In the genomic region with DNA sequence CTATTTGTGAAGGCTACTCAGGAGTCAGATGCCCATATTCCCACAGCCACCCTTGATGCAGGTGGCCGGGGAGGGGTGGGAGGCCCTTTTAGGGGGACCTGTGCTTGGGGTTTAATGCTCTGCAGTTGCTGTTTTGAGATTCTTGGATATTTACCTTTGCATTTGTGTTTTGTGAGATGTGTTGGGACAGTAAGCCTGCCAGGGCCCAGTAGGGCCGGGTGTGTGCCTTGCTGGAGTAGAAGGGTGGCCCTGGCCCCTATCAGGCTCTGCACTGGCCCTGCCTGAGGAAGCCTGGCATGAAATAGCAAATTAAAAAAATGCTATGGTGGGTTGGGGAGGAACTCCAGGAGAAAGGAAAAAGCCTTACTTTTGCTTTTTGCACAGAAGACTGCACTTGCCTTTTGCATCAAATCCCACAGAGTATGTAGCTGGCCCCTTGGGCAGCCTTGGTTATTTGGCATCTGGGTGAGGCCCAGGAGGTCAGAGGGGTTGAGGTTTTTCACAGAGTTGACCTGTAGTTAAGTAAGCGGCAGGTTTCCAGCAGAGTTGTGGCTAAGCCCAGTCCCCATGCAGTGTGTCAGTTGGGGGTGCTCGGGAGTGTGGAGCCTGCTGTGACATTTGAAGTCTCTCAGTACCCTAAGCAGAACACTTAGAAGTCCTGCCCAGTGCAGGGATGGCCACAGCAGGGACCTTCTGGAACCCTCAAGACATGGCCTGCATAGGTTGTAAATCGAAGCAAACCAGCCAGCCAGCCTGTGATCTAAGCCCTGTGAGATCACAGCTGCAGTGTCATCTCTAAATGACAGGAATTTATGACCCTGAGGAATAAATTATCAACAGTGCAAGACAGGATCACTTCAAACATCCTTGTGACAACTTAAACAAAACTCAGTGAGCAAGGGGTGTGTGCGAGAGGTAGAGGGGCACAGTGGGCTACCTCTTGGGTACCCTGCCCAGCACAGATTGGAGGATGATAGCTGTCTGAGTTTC, we compare ENCODE assay signal across 22 cellular contexts.
DNase-seq lines count a peak whose midpoint lies in the region; ATAC-seq and TF ChIP-seq lines count a peak whose summit lies in the region.
"Had no signal": no experiment of that assay in that cellular context is flagged by ENCODE, and none has a peak within 500 bp of the region (broad histone marks: within the 10 kb centered on the region; RNA-seq: fewer than 3 reads in every experiment).

No MANE protein-coding gene starts in this region.

- intact Hi-C loops in natural killer cell (cut with micrococcal nuclease), result no loop called here

- ATAC-seq in left lobe of liver, result no peak
- no peak for ATAC-seq in WTC11
- no peak for ATAC-seq in natural killer cell
- ATAC-seq in GM19397 (IDR thresholded peaks at IDR 0.05; ENCODE audit: unreplicated experiment), result no peak
- ATAC-seq: SK-N-SH treated with all-trans-retinoic acid at 6 μM for 48 hours had no signal

- no peak for TF ChIP-seq POLR2A in NB4 (IDR thresholded peaks at IDR 0.05; ENCODE audit: extremely low read depth, insufficient read length)

- H3K36me3 Mint-ChIP-seq in type B pancreatic cell, result no peaks in the 10 kb centered on the region
- no peaks in the 10 kb centered on the region for H3K36me3 Mint-ChIP-seq in WTC11
- no peaks in the 10 kb centered on the region for H3K36me3 Mint-ChIP-seq in natural killer cell

- H3K4me3 ChIP-seq in HEK293 (ENCODE audit: low read depth, low read length), result no peak overlapping the region
- no peak overlapping the region for H3K4me3 ChIP-seq in NB4 (ENCODE audit: low read depth, low read length)
- H3K4me3 ChIP-seq: GM23248 had no signal

- peaks cover 3% of the 10 kb centered on the region for H3K27me3 Mint-ChIP-seq in type B pancreatic cell
- no peaks in the 10 kb centered on the region for H3K27me3 Mint-ChIP-seq in WTC11 (ENCODE audit: low read depth)
- peaks cover 0 to 3% of the 10 kb centered on the region in 2 donors for H3K27me3 Mint-ChIP-seq in natural killer cell (ENCODE audit: low read depth in 2 of 2)
- H3K27me3 Mint-ChIP-seq: CD4-positive, alpha-beta T cell had no signal

- H3K4me1 ChIP-seq in HEK293 (ENCODE audit: control insufficient read depth, insufficient read depth, low read length), result peaks cover 4% of the 10 kb centered on the region; the same call in 1 of the 2 replicates
- H3K4me1 ChIP-seq: BE2C had no signal

- CTCF ChIA-PET in HEK293 (lab: Yijun Ruan, JAX), result no interaction called here
- CTCF ChIA-PET in WTC11 (lab: Charles Lee), result no interaction called here

- POLR2A ChIA-PET in HEK293 (lab: Yijun Ruan, JAX) (no interaction called here), WTC11 (lab: Charles Lee) (no interaction called here)

- TF ChIP-seq CTCF in HEK293 (tag by site-specific recombination; IDR thresholded peaks at IDR 0.05) (no peak), NB4 (IDR thresholded peaks at IDR 0.05; ENCODE audit: low read depth, low read length) (no peak), type B pancreatic cell (conservative IDR thresholded peaks at IDR 0.05) (no peak), WTC11 (IDR thresholded peaks at IDR 0.05) (no peak), natural killer cell (IDR thresholded peaks at IDR 0.05) (no peak)

- H3K27ac Mint-ChIP-seq in type B pancreatic cell, result no peak overlapping the region
- no peak overlapping the region for H3K27ac Mint-ChIP-seq in WTC11
- no peak overlapping the region for H3K27ac Mint-ChIP-seq in natural killer cell
- H3K27ac Mint-ChIP-seq: CD4-positive, alpha-beta T cell; H9 had no signal

- DNase-seq in NB4 (ENCODE audit: low read depth) (peak; percentile 19), left lobe of liver (ENCODE audit: low spot score) (peak; percentile 26), type B pancreatic cell (ENCODE audit: extremely low spot score, unreplicated experiment) (peak; percentile 32), WTC11 (ENCODE audit: low spot score) (no peak), natural killer cell (no peak)
- DNase-seq: BE2C; CD4-positive, alpha-beta T cell; COR-L47; DMS79 treated with DMSO at 0.1 percent for 48 hours; GM23248; H9; KG1; NCI-H1105 treated with DMSO at 0.1 percent for 48 hours; NCI-H2029 treated with DMSO at 0.1 percent for 48 hours; NCI-H226; NCI-H510A treated with DMSO at 0.1 percent for 48 hours; NCI-H748 treated with DMSO at 0.1 percent for 48 hours; NK-92 treated with Interleukin-12 subunit alpha and Interleukin-12 subunit beta, amount 100 ng/mL, for 24 hours had no signal

- H3K36me3 ChIP-seq in HEK293 (ENCODE audit: control insufficient read depth in 2 of 2, insufficient read depth in 1 of 2, low read length in 2 of 2), result no peaks in the 10 kb centered on the region
- H3K36me3 ChIP-seq: BE2C had no signal

- H3K4me3 Mint-ChIP-seq in type B pancreatic cell (no peak overlapping the region), WTC11 (no peak overlapping the region), natural killer cell (no peak overlapping the region)
- H3K4me3 Mint-ChIP-seq: CD4-positive, alpha-beta T cell; H9 had no signal

- H3K27ac ChIP-seq in HEK293 (ENCODE audit: extremely low read depth, low read depth, low read length), result no peak overlapping the region
- H3K27ac ChIP-seq: GM23248, HL-60 had no signal

- peaks cover 41% of the 10 kb centered on the region for H3K4me1 Mint-ChIP-seq in type B pancreatic cell (ENCODE audit: unreplicated experiment)
- H3K4me1 Mint-ChIP-seq in WTC11, result peaks cover 11% of the 10 kb centered on the region
- H3K4me1 Mint-ChIP-seq in natural killer cell, result no peaks in the 10 kb centered on the region

- H3K9me3 Mint-ChIP-seq in type B pancreatic cell (no peaks in the 10 kb centered on the region), WTC11 (no peaks in the 10 kb centered on the region), natural killer cell (no peaks in the 10 kb centered on the region)
- H3K9me3 Mint-ChIP-seq: CD4-positive, alpha-beta T cell had no signal

- H3K9me3 ChIP-seq in HEK293 (ENCODE audit: control insufficient read depth, insufficient read depth, low read depth, low read length), result no peaks in the 10 kb centered on the region
- H3K9me3 ChIP-seq: BE2C had no signal

TF ChIP-seq in HEK293, 187 proteins besides CTCF, POLR2A, EP300 and RAD21:
- TF ChIP-seq ZIC2 (tag by site-specific recombination; IDR thresholded peaks at IDR 0.05) (peak; percentile 95), ZFP3 (tag by site-specific recombination; IDR thresholded peaks at IDR 0.05; ENCODE audit: low read depth) (no peak)

TF ChIP-seq in WTC11, 78 proteins besides CTCF, POLR2A, EP300 and RAD21 (continues in another document):
- no peak for TF ChIP-seq KAT7 (CRISPR knock-in tag; IDR thresholded peaks at IDR 0.05; ENCODE audit: borderline replicate concordance)
- TF ChIP-seq CREB1 (CRISPR knock-in tag; IDR thresholded peaks at IDR 0.05), result no peak
- no peak for TF ChIP-seq NR3C1 (CRISPR knock-in tag; conservative IDR thresholded peaks at IDR 0.05; ENCODE audit: low read depth)
- TF ChIP-seq JAZF1 (CRISPR knock-in tag; IDR thresholded peaks at IDR 0.05), result no peak
- TF ChIP-seq, protein P1, sequence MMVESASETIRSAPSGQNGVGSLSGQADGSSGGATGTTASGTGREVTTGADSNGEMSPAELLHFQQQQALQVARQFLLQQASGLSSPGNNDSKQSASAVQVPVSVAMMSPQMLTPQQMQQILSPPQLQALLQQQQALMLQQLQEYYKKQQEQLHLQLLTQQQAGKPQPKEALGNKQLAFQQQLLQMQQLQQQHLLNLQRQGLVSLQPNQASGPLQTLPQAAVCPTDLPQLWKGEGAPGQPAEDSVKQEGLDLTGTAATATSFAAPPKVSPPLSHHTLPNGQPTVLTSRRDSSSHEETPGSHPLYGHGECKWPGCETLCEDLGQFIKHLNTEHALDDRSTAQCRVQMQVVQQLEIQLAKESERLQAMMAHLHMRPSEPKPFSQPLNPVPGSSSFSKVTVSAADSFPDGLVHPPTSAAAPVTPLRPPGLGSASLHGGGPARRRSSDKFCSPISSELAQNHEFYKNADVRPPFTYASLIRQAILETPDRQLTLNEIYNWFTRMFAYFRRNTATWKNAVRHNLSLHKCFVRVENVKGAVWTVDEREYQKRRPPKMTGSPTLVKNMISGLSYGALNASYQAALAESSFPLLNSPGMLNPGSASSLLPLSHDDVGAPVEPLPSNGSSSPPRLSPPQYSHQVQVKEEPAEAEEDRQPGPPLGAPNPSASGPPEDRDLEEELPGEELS (CRISPR knock-in tag; IDR thresholded peaks at IDR 0.05), result no peak
- TF ChIP-seq JUN (CRISPR knock-in tag; IDR thresholded peaks at IDR 0.05), result no peak
- TF ChIP-seq, protein P2, sequence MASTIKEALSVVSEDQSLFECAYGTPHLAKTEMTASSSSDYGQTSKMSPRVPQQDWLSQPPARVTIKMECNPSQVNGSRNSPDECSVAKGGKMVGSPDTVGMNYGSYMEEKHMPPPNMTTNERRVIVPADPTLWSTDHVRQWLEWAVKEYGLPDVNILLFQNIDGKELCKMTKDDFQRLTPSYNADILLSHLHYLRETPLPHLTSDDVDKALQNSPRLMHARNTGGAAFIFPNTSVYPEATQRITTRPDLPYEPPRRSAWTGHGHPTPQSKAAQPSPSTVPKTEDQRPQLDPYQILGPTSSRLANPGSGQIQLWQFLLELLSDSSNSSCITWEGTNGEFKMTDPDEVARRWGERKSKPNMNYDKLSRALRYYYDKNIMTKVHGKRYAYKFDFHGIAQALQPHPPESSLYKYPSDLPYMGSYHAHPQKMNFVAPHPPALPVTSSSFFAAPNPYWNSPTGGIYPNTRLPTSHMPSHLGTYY (CRISPR knock-in tag; IDR thresholded peaks at IDR 0.05), result no peak
- TF ChIP-seq, protein P3, sequence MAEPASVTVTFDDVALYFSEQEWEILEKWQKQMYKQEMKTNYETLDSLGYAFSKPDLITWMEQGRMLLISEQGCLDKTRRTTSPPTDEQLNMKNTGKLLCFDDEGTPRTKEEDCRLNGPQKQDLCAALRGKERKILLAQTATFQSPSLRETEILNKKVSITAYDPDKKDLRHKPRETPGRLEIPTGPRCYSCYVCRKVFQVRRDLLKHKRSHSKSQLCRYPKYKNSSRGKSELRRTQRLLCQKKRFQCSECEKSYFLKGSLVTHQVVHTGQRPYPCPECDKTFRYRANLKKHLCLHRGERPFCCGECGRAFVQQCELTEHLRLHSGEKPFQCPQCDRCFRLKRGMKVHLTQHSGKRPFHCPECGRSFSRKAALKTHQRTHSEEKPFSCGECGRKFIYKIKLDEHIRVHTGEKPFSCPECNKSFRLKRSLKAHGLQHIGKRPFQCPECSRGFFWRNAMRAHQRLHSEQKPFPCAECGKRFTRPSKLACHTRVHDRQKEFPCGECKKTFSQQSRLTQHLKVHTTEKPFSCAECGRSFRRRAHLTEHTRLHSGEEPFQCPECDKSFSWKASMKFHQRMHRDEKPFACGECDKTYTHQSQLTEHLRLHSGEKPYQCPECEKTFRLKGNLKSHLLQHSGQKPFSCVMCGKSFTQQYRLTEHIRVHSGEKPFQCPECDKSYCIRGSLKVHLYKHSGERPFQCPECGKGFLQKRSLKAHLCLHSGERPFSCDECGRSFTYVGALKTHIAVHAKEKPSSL (CRISPR knock-in tag; conservative IDR thresholded peaks at IDR 0.05), result no peak
- TF ChIP-seq TCF7 (CRISPR knock-in tag; IDR thresholded peaks at IDR 0.05; ENCODE audit: low read depth), result no peak
- no peak for TF ChIP-seq ZNF423 (CRISPR knock-in tag; IDR thresholded peaks at IDR 0.05)

Comparison
In these comparisons a context has a peak if more than half of its experiments do, and no peak if none do; other contexts are left out.
1. DNase-seq: peak in NB4 (single experiment), left lobe of liver (single experiment) and type B pancreatic cell (single experiment); none in WTC11 (single experiment) and natural killer cell (single experiment).